Comparison of ENCODE assay signal across 8 cellular contexts in the genomic region with DNA sequence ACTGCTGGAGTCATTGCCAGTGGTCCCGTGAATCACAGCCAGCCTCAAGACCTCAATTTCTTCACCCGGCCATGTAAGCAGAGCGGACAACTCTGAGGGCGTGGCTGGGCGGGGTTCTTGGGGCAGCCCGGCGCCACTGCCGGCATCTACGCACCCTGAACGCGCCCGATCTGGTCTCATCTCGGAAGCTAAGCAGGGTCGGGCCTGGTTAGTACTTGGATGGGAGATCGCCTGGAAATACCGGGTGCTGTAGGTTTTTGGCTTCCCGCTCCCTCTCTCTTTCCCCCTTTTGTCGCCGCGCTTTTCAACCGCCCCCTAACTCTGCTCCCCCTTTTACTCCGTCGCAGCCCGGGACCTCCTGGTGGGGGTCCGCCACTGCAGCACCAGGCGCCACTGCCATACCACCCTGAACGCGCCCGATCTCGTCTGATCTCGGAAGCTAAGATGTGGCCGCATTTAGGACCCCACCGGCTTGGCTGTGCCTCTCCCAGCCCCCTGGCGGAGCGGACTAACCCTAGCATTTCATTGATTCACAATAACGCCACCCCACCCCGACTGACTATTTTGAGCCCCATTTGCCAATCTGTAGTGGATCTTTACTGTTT. TPM values are rescaled to one million over a fixed set of nuclear protein-coding genes. Genes with fewer than 3 reads are reported as not detected.
A peak's percentile ranks its signal among the peaks of the same experiment; 100 is the strongest.
DNase-seq lines count a peak whose midpoint lies in the region; ATAC-seq and TF ChIP-seq lines count a peak whose summit lies in the region.

No MANE protein-coding gene starts in this region.

- H3K27me3 ChIP-seq in BE2C: no peaks in the 10 kb centered on the region
- 0 out of 2 replicates have a peak, but pooled peaks cover 5% of the 10 kb centered on the region for H3K27me3 ChIP-seq in HUES6 (ENCODE audit: control insufficient read depth, insufficient read depth, low read length)
- H3K27me3 ChIP-seq in upper lobe of left lung: peaks cover 0 to 22% (median 3%) of the 10 kb centered on the region in 4 donors

- 4 to 6% methylated on average over 36 to 37 of the region's 37 CpGs for WGBS in upper lobe of left lung, 2 donors

- H3K27ac ChIP-seq in HUES6 (ENCODE audit: low read depth, low read length) (no peak overlapping the region), upper lobe of left lung (no peak overlapping the region)

- no peak overlapping the region for H3K27ac Mint-ChIP-seq in activated CD8-positive, alpha-beta T cell treated with anti-CD3 and anti-CD28 coated beads for 36 hours
- H3K27ac Mint-ChIP-seq in nephron: no peak overlapping the region

- H3K4me1 Mint-ChIP-seq in activated CD8-positive, alpha-beta T cell treated with anti-CD3 and anti-CD28 coated beads for 36 hours (ENCODE audit: low read depth): peaks cover 6% of the 10 kb centered on the region
- peaks cover 9% of the 10 kb centered on the region for H3K4me1 Mint-ChIP-seq in nephron

- no peaks in the 10 kb centered on the region for H3K9me3 Mint-ChIP-seq in activated CD8-positive, alpha-beta T cell treated with anti-CD3 and anti-CD28 coated beads for 36 hours
- no peaks in the 10 kb centered on the region for H3K9me3 Mint-ChIP-seq in nephron

- H3K9ac ChIP-seq in HUES6 (ENCODE audit: low read length): peak overlapping the region; percentile 72

- no peaks in the 10 kb centered on the region for H3K36me3 Mint-ChIP-seq in activated CD8-positive, alpha-beta T cell treated with anti-CD3 and anti-CD28 coated beads for 36 hours (ENCODE audit: low read depth)
- no peaks in the 10 kb centered on the region for H3K36me3 Mint-ChIP-seq in nephron (ENCODE audit: low read depth)

- peak; percentile 92 for ATAC-seq in activated CD8-positive, alpha-beta T cell treated with anti-CD3 and anti-CD28 coated beads for 36 hours
- peak; percentile 86 for ATAC-seq in esophagus mucosa
- peak; percentile 67 to 83 for ATAC-seq in upper lobe of left lung (ENCODE audit: low FRiP score in 2 of 2)
- ATAC-seq in HG03439 (IDR thresholded peaks at IDR 0.05; ENCODE audit: unreplicated experiment): no peak
- ATAC-seq in HG02852 (IDR thresholded peaks at IDR 0.05; ENCODE audit: unreplicated experiment): no peak

- DNase-seq in BE2C (peak; percentile 75), upper lobe of left lung (peak; percentile 63 to 82)
- DNase-seq in activated CD8-positive, alpha-beta T cell treated with anti-CD3 and anti-CD28 coated beads for 36 hours: peak; percentile 83

- H3K4me3 ChIP-seq in BE2C (ENCODE audit: low read depth, low read length) (peak overlapping the region; percentile 65), HUES6 (ENCODE audit: low read depth, low read length) (peak overlapping the region; percentile 69), upper lobe of left lung (peak overlapping the region in 3 of 4 donors; percentile 2 to 37 (median 26))

- CTCF ChIA-PET in activated CD8-positive, alpha-beta T cell treated with anti-CD3 and anti-CD28 coated beads for 36 hours (lab: Charles Lee): interaction anchor here (1.0 kb wide), 1 partner anchor 13 kb away, joined by 4 read pairs; no protein-coding TSS in a partner anchor

- H3K4me1 ChIP-seq in BE2C (no peaks in the 10 kb centered on the region; the same call in 1 of the 2 replicates), HUES6 (ENCODE audit: control insufficient read depth, insufficient read depth, low read length) (peaks cover 21% of the 10 kb centered on the region), upper lobe of left lung (peaks cover 0 to 9% (median 7%) of the 10 kb centered on the region in 4 donors)

- intact Hi-C loops in activated CD8-positive, alpha-beta T cell treated with anti-CD3 and anti-CD28 coated beads for 36 hours (cut with micrococcal nuclease): no loop called here

- H3K27me3 Mint-ChIP-seq in activated CD8-positive, alpha-beta T cell treated with anti-CD3 and anti-CD28 coated beads for 36 hours: peaks cover 41% of the 10 kb centered on the region
- H3K27me3 Mint-ChIP-seq in nephron (ENCODE audit: low read depth): peaks cover 61% of the 10 kb centered on the region

- TF ChIP-seq CTCF in BE2C (IDR thresholded peaks at IDR 0.05; ENCODE audit: low read depth, low read length) (peak; percentile 65), nephron (IDR thresholded peaks at IDR 0.05; ENCODE audit: unreplicated experiment in 3 of 3) (peak in 2 of 3 experiments; percentile 34 to 38), upper lobe of left lung (IDR thresholded peaks at IDR 0.05) (no peak)
- TF ChIP-seq CTCF in activated CD8-positive, alpha-beta T cell treated with anti-CD3 and anti-CD28 coated beads for 36 hours (IDR thresholded peaks at IDR 0.05): peak; percentile 29

- H3K9me3 ChIP-seq in BE2C (no peaks in the 10 kb centered on the region), HUES6 (ENCODE audit: control insufficient read depth, insufficient read depth, low read depth, low read length) (peaks cover 6% of the 10 kb centered on the region), upper lobe of left lung (no peaks in the 10 kb centered on the region)

- H3K4me3 Mint-ChIP-seq in activated CD8-positive, alpha-beta T cell treated with anti-CD3 and anti-CD28 coated beads for 36 hours: peak overlapping the region; percentile 73
- H3K4me3 Mint-ChIP-seq in nephron: peak overlapping the region; percentile 92

- POLR2A ChIA-PET in activated CD8-positive, alpha-beta T cell treated with anti-CD3 and anti-CD28 coated beads for 36 hours (lab: Charles Lee): interaction anchor here (0.5 to 0.8 kb wide), 3 partner anchors 42 to 1554 kb away, joined by 3 read pairs; partner anchors contain the start of gene CALU

- no peak for TF ChIP-seq EP300 in upper lobe of left lung (IDR thresholded peaks at IDR 0.05)

- H3K36me3 ChIP-seq in BE2C (no peaks in the 10 kb centered on the region), HUES6 (ENCODE audit: control insufficient read depth, insufficient read depth, low read length) (no peaks in the 10 kb centered on the region), upper lobe of left lung (no peaks in the 10 kb centered on the region)

- TF ChIP-seq POLR2A in upper lobe of left lung (IDR thresholded peaks at IDR 0.05): no peak

RNA-seq across cellular contexts. Expression of gene GARIN1A, which starts 25.3 kb away (rescaled TPM):
- 2.6 TPM for polyA plus RNA-seq in BE2C (2012; ENCODE audit: insufficient read depth, insufficient read length, low read depth)
- under 1 TPM in 1 of 2 experiments, not detected in 1; 0.25 TPM for total RNA-seq in activated CD8-positive, alpha-beta T cell treated with anti-CD3 and anti-CD28 coated beads for 36 hours
- total RNA-seq in esophagus mucosa: 0.84 TPM
- total RNA-seq in upper lobe of left lung: 10 to 100 TPM in 2 of 6 donors, 1 to 10 TPM in 3, under 1 TPM in 1; 0.61 to 24.1 (median 3.1) TPM

RNA-seq across cellular contexts. Expression of gene CALU, which starts 41.8 kb away (rescaled TPM):
- polyA plus RNA-seq in BE2C (2012; ENCODE audit: insufficient read depth, insufficient read length, low read depth): 159 TPM
- 10 to 100 TPM; 30.9 to 33.1 TPM for total RNA-seq in activated CD8-positive, alpha-beta T cell treated with anti-CD3 and anti-CD28 coated beads for 36 hours
- total RNA-seq in esophagus mucosa: 21.4 TPM
- total RNA-seq in upper lobe of left lung: 100 to 1,000 TPM in 2 of 6 donors, 10 to 100 TPM in 4; 25.1 to 113 (median 76.6) TPM

Comparison
In these comparisons a context has a peak if more than half of its experiments do, and no peak if none do; other contexts are left out.
1. CTCF ChIP-seq: peak in BE2C (single experiment), activated CD8-positive, alpha-beta T cell treated with anti-CD3 and anti-CD28 coated beads for 36 hours (single experiment) and nephron (2 of 3); none in upper lobe of left lung (0 of 6).
2. ATAC-seq: peak in activated CD8-positive, alpha-beta T cell treated with anti-CD3 and anti-CD28 coated beads for 36 hours (single experiment), esophagus mucosa (single experiment) and upper lobe of left lung (2 of 2); none in HG03439 (single experiment) and HG02852 (single experiment).
3. Peak in every context shown above with its lines, with median percentiles within 50 percentile points of each other: DNase-seq and H3K4me3 ChIP-seq.